ENCODE assay signal across 11 cellular contexts in genomic region chr11:75338516-75339218, GRCh38. TPM values are rescaled to one million over a fixed set of nuclear protein-coding genes. Genes with fewer than 3 reads are reported as not detected.
DNase-seq lines count a peak whose midpoint lies in the region; ATAC-seq, FAIRE-seq and TF ChIP-seq lines count a peak whose summit lies in the region.
"Had no signal": no experiment of that assay in that cellular context is flagged by ENCODE, and none has a peak within 500 bp of the region (broad histone marks: within the 10 kb centered on the region; RNA-seq: fewer than 3 reads in every experiment).

No MANE protein-coding gene starts in this region.

- TF ChIP-seq CTCF in HepG2 (CRISPR knock-in tag; IDR thresholded peaks at IDR 0.05) = no peak
- no peak for TF ChIP-seq CTCF in right lobe of liver (IDR thresholded peaks at IDR 0.05)
- no peak for TF ChIP-seq CTCF in brain microvascular endothelial cell (IDR thresholded peaks at IDR 0.05; ENCODE audit: low read depth, low read length, missing control alignments)

- intact Hi-C loops in HepG2 (cut with micrococcal nuclease; ENCODE audit: unreplicated experiment) = no loop called here
- intact Hi-C loops in right lobe of liver (cut with DNase I) = loop anchor here in 1 of 2 donors (10.0 kb wide), 1 partner anchor 46 kb away; no protein-coding TSS in a partner anchor

- no peak overlapping the region for H3K4me2 ChIP-seq in HepG2 (ENCODE audit: low read depth, low read length)

- H3K9me3 ChIP-seq in HepG2 (ENCODE audit: low read length) (no peaks in the 10 kb centered on the region), right lobe of liver (no peaks in the 10 kb centered on the region), mucosa of rectum (ENCODE audit: control insufficient read depth in 2 of 2, low read length in 2 of 2) (no peaks in the 10 kb centered on the region)

- in situ Hi-C loops in HepG2 (cut with HindIII; ENCODE audit: extremely low pct_ligation_motif_present, low pct_unique_long_range_greater_than_20kb) = no loop called here
- in situ Hi-C loops in brain microvascular endothelial cell (cut with HindIII; ENCODE audit: low pct_ligation_motif_present, low sequenced_read_pairs) = no loop called here

- BruUV-seq in HepG2 (replicated peaks; lab: Mats Ljungman, UMichigan) = no TSS peak

- no peak for FAIRE-seq in HepG2 (lab: Jason Lieb, UNC)

- POLR2A ChIA-PET in HepG2 (lab: Yijun Ruan, JAX) = no interaction called here

- H3K36me3 ChIP-seq in HepG2 (replicated peaks in 1 of 2; ENCODE audit: control insufficient read depth in 1 of 2, insufficient read depth in 2 of 2, low read length in 2 of 2) = peaks cover 6 to 10% of the 10 kb centered on the region in 2 experiments; a peak in 3 of 5 replicates
- no peaks in the 10 kb centered on the region for H3K36me3 ChIP-seq in right lobe of liver
- H3K36me3 ChIP-seq in brain microvascular endothelial cell (replicated peaks) = no peaks in the 10 kb centered on the region
- no peaks in the 10 kb centered on the region for H3K36me3 ChIP-seq in mucosa of rectum (ENCODE audit: control insufficient read depth in 2 of 2, insufficient read depth in 2 of 2, low read length in 2 of 2)
- no peaks in the 10 kb centered on the region for H3K36me3 ChIP-seq in urinary bladder (ENCODE audit: insufficient read depth)

- H3K27me3 ChIP-seq in HepG2 (ENCODE audit: control insufficient read depth in 1 of 2, insufficient read depth in 2 of 2, low read length in 2 of 2) (no peaks in the 10 kb centered on the region), right lobe of liver (no peaks in the 10 kb centered on the region), brain microvascular endothelial cell (replicated peaks) (no peaks in the 10 kb centered on the region), mucosa of rectum (ENCODE audit: control insufficient read depth in 2 of 2, insufficient read depth in 2 of 2, low read length in 2 of 2) (no peaks in the 10 kb centered on the region)

- H3K27ac ChIP-seq in HepG2 (ENCODE audit: extremely low read length, insufficient read depth, low read length) (no peak overlapping the region), right lobe of liver (peak overlapping the region in 1 of 3 donors; percentile 56), brain microvascular endothelial cell (no peak overlapping the region), mucosa of rectum (ENCODE audit: low read depth in 2 of 2, low read length in 2 of 2) (peak overlapping the region; percentile 82 to 88), urinary bladder (ENCODE audit: low read depth) (peak overlapping the region; percentile 40)

- no peak for DNase-seq in HepG2 (ENCODE audit: low spot score)
- DNase-seq in right lobe of liver = no peak
- DNase-seq in brain microvascular endothelial cell = peak; percentile 24
- DNase-seq in NCI-H1048 (lab: John Stamatoyannopoulos, UW) = no peak
- DNase-seq: GDM1, H7, NCI-H1436 had no signal

- H3K4me1 ChIP-seq in HepG2 (ENCODE audit: insufficient read depth, low read length) (peaks cover 64% of the 10 kb centered on the region), right lobe of liver (peaks cover 0 to 62% (median 30%) of the 10 kb centered on the region in 4 donors), mucosa of rectum (ENCODE audit: control insufficient read depth in 2 of 2, insufficient read depth in 2 of 2, low read length in 2 of 2) (peaks cover 69 to 77% of the 10 kb centered on the region in 2 donors), urinary bladder (ENCODE audit: insufficient read depth) (peaks cover 6% of the 10 kb centered on the region)

- no peak for ATAC-seq in HepG2
- ATAC-seq in right lobe of liver = no peak
- ATAC-seq in GM18873 (IDR thresholded peaks at IDR 0.05; ENCODE audit: low FRiP score, unreplicated experiment) = no peak
- no peak for ATAC-seq in GM19467 (IDR thresholded peaks at IDR 0.05; ENCODE audit: unreplicated experiment)

- 88% methylated on average over 7 of the region's 8 CpGs for WGBS in HepG2 (ENCODE audit: low lambda C conversion rate)
- WGBS in right lobe of liver (ENCODE audit: insufficient coverage, low coverage, low lambda C conversion rate, missing lambda C conversion rate) = 49% methylated on average over 7 of the region's 8 CpGs
- 60% methylated on average over 8 of the region's 8 CpGs for WGBS in urinary bladder

- no peak for TF ChIP-seq RAD21 in HepG2 (CRISPR knock-in tag; IDR thresholded peaks at IDR 0.05)

- H3K79me2 ChIP-seq in HepG2 (ENCODE audit: insufficient read depth, low read length) = peaks cover 69% of the 10 kb centered on the region

- TF ChIP-seq POLR2A in HepG2 (IDR thresholded peaks at IDR 0.05; ENCODE audit: insufficient read depth in 1 of 2, low read depth in 2 of 2, low read length in 2 of 2) = no peak
- TF ChIP-seq POLR2A in right lobe of liver (IDR thresholded peaks at IDR 0.05) = no peak

- H2AFZ ChIP-seq in HepG2 (ENCODE audit: low read length) = no peak overlapping the region

- CTCF ChIA-PET in HepG2 (lab: Yijun Ruan, JAX; ENCODE audit: low intra/inter-chr PET ratio, low total read pairs) = no interaction called here

- TF ChIP-seq EP300 in HepG2 (IDR thresholded peaks at IDR 0.05; ENCODE audit: low read depth in 2 of 2, low read length in 2 of 2) (no peak), HepG2 (CRISPR knock-in tag; IDR thresholded peaks at IDR 0.05; ENCODE audit: borderline replicate concordance) (no peak)

- H4K20me1 ChIP-seq in HepG2 (ENCODE audit: insufficient read depth, low read length) = peaks cover 64% of the 10 kb centered on the region

- H3K9ac ChIP-seq in HepG2 (ENCODE audit: insufficient read depth, low read depth, low read length) (no peak overlapping the region), mucosa of rectum (ENCODE audit: low read depth in 1 of 2, low read length in 2 of 2) (peak overlapping the region; percentile 8 to 66)

- H3K4me3 ChIP-seq in HepG2 (replicated peaks in 1 of 3; ENCODE audit: insufficient read depth in 1 of 3, low read depth in 2 of 3, low read length in 3 of 3) = no peak overlapping the region
- H3K4me3 ChIP-seq in right lobe of liver = no peak overlapping the region
- H3K4me3 ChIP-seq in brain microvascular endothelial cell (ENCODE audit: low read depth, low read length) = no peak overlapping the region
- no peak overlapping the region for H3K4me3 ChIP-seq in mucosa of rectum (ENCODE audit: low read length in 2 of 2)
- H3K4me3 ChIP-seq in urinary bladder (ENCODE audit: low read depth, low read length) = no peak overlapping the region

TF ChIP-seq in HepG2, 621 proteins besides CTCF, POLR2A, EP300 and RAD21 (continues in another document):
- TF ChIP-seq HOMEZ (CRISPR knock-in tag; IDR thresholded peaks at IDR 0.05; ENCODE audit: low read depth) = no peak
- TF ChIP-seq, protein P1, sequence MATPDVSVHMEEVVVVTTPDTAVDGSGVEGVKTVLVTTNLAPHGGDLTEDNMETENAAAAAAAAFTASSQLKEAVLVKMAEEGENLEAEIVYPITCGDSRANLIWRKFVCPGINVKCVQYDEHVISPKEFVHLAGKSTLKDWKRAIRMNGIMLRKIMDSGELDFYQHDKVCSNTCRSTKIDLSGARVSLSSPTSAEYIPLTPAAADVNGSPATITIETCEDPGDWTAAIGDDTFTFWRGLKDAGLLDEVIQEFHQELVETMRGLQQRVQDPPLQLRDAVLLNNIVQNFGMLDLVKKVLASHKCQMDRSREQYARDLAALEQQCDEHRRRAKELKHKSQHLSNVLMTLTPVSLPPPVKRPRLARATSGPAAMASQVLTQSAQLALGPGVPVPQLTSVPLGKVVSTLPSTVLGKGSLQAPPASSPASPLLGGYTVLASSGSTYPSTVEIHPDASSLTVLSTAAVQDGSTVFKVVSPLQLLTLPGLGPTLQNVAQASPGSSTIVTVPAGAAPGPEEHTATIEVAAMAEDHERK (CRISPR knock-in tag; IDR thresholded peaks at IDR 0.05; ENCODE audit: low read depth) = no peak
- TF ChIP-seq MAFK (conservative IDR thresholded peaks at IDR 0.05 in 1 of 2, IDR thresholded peaks at IDR 0.05 in 1 of 2; ENCODE audit: low read length in 2 of 2) = 0 out of 4 replicates have a peak, but pooled peaks of 1 of the 2 experiments have one; percentile 52
- no peak for TF ChIP-seq NR3C1 (CRISPR knock-in tag; IDR thresholded peaks at IDR 0.05)

RNA-seq across cellular contexts. Expression of gene ARRB1, which starts 12.8 kb away (rescaled TPM):
- total RNA-seq in HepG2 (2016; rRNA removed; fragmentation: Illumina TruSeq; extraction: Trizol) (22.5 and 25.2 TPM in 2 replicates), right lobe of liver (10 to 100 TPM in 5 of 6 experiments, 1 to 10 TPM in 1; 8.6 to 26.4 (median 24.5) TPM), urinary bladder (34.5 TPM)
- total RNA-seq in HepG2 (2016; cell fraction: cytosol; rRNA removed; fragmentation: Illumina TruSeq; extraction: Trizol; ENCODE audit: low read depth) = 15.2 and 19.6 TPM in 2 replicates
- total RNA-seq in HepG2 (2016; cell fraction: insoluble cytoplasmic fraction; rRNA removed; fragmentation: Illumina TruSeq; extraction: Trizol) = 21.7 and 25.0 TPM in 2 replicates
- 20.4 and 20.9 TPM in 2 replicates for total RNA-seq in HepG2 (2016; cell fraction: membrane; rRNA removed; fragmentation: Illumina TruSeq; extraction: Trizol)
- 15.7 and 24.9 TPM in 2 replicates for total RNA-seq in HepG2 (2016; cell fraction: nucleus; rRNA removed; fragmentation: Illumina TruSeq; extraction: Trizol)
- polyA plus RNA-seq in HepG2 (2011; rRNA removed) (35.7 and 35.9 TPM in 2 replicates), urinary bladder (31.4 TPM)
- 33.5 and 41.0 TPM in 2 replicates for polyA plus RNA-seq in HepG2 (2011; cell fraction: cytosol; rRNA removed)
- polyA plus RNA-seq in HepG2 (2011; cell fraction: nucleus; rRNA removed) = 50.3 and 56.4 TPM in 2 replicates
- polyA plus RNA-seq in HepG2 (2012) = 25.7 and 29.8 TPM in 2 replicates
- polyA plus RNA-seq in HepG2 (2016; cell fraction: cytosol; fragmentation: Illumina TruSeq; extraction: Trizol; ENCODE audit: low read depth) = 19.3 and 20.1 TPM in 2 replicates
- 33.2 and 40.0 TPM in 2 replicates for polyA plus RNA-seq in HepG2 (2016; cell fraction: insoluble cytoplasmic fraction; fragmentation: Illumina TruSeq; extraction: Trizol; ENCODE audit: low read depth)
- 23.0 and 27.7 TPM in 2 replicates for polyA plus RNA-seq in HepG2 (2016; cell fraction: membrane; fragmentation: Illumina TruSeq; extraction: Trizol; ENCODE audit: low read depth)
- 26.7 and 32.1 TPM in 2 replicates for polyA plus RNA-seq in HepG2 (2016; cell fraction: nucleus; fragmentation: Illumina TruSeq; extraction: Trizol; ENCODE audit: insufficient read depth, low read depth)
- 48.7 and 175 TPM in 2 replicates for polyA minus RNA-seq in HepG2 (2011; rRNA and poly(A)+ RNA removed; ENCODE audit: low replicate concordance)
- polyA minus RNA-seq in HepG2 (2011; cell fraction: cytosol; rRNA and poly(A)+ RNA removed) = 37.4 and 40.0 TPM in 2 replicates
- polyA minus RNA-seq in HepG2 (2011; cell fraction: nucleus; rRNA and poly(A)+ RNA removed) = 68.6 and 72.2 TPM in 2 replicates

Comparison
In these comparisons a context has a peak if more than half of its experiments do, and no peak if none do; other contexts are left out.
1. H3K27ac ChIP-seq: peak in mucosa of rectum (2 of 2) and urinary bladder (single experiment); none in HepG2 (single experiment) and brain microvascular endothelial cell (single experiment).